16 cellular contexts compared by ENCODE assay signal in the genomic region with DNA sequence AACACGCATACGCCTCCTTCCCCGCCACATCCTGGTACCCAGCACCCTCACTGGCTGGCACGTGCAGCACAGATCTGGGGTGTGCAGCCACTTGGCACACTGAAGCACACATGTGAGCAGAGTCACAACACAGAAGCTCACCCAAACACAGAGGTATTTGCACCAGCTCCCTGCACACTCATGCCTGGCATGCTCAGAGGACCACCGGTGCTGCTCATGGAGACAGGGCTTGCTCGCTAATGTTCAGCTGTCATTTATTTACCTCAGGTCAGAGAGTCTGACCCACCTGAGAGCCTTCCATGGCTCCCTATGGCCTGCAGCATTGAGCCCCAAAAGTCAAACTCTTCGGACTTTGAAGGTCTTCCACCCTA.
"Had no signal": no experiment of that assay in that cellular context is flagged by ENCODE, and none has a peak within 500 bp of the region (broad histone marks: within the 10 kb centered on the region; RNA-seq: fewer than 3 reads in every experiment).

No MANE protein-coding gene starts in this region.

- FAIRE-seq: bronchial epithelial cell, small intestine had no signal

- H3K4me1 Mint-ChIP-seq: endodermal cell, nephron progenitor cell had no signal

- H3K4me3 ChIP-seq: coronary artery, gastroesophageal sphincter, mucosa of descending colon, transverse colon, vagina had no signal

- H3K9me3 ChIP-seq: gastroesophageal sphincter, mucosa of descending colon, transverse colon, vagina had no signal

- H3K4me3 Mint-ChIP-seq: activated naive CD4-positive, alpha-beta T cell treated with anti-CD3 and anti-CD28 coated beads, Interleukin-2, amount 10 ng/mL, durations not matched to agents 7 days and 5 days; endodermal cell; nephron progenitor cell; stimulated activated memory B cell treated with anti-CD40 and anti-IgM and Interleukin-4, amounts not matched to agents 10 μg/mL and 1 μg/mL and 100 μg/mL, for 72 hours had no signal

- H3K4me1 ChIP-seq: gastroesophageal sphincter, vagina had no signal

- H3K27ac ChIP-seq: coronary artery, gastroesophageal sphincter, transverse colon, vagina had no signal

- H3K27ac Mint-ChIP-seq: activated naive CD4-positive, alpha-beta T cell treated with anti-CD3 and anti-CD28 coated beads, Interleukin-2, amount 10 ng/mL, durations not matched to agents 7 days and 5 days; activated T-cell treated with anti-CD3 and anti-CD28 coated beads, Interleukin-2, amount 50 U/mL, for 72 hours; endodermal cell; nephron progenitor cell; stimulated activated memory B cell treated with anti-CD40 and anti-IgM and Interleukin-4, amounts not matched to agents 10 μg/mL and 1 μg/mL and 100 μg/mL, for 72 hours had no signal

- H3K36me3 Mint-ChIP-seq: activated naive CD4-positive, alpha-beta T cell treated with anti-CD3 and anti-CD28 coated beads, Interleukin-2, amount 10 ng/mL, durations not matched to agents 7 days and 5 days; stimulated activated memory B cell treated with anti-CD40 and anti-IgM and Interleukin-4, amounts not matched to agents 10 μg/mL and 1 μg/mL and 100 μg/mL, for 72 hours had no signal

- DNase-seq: amygdala, cerebellar nuclear complex, left cardiac atrium had no signal

- H3K27me3 ChIP-seq: transverse colon, vagina had no signal

- ATAC-seq: gastroesophageal sphincter, sciatic nerve had no signal

- H3K36me3 ChIP-seq: gastroesophageal sphincter, transverse colon, vagina had no signal

- H3K9me3 Mint-ChIP-seq: activated naive CD4-positive, alpha-beta T cell treated with anti-CD3 and anti-CD28 coated beads, Interleukin-2, amount 10 ng/mL, durations not matched to agents 7 days and 5 days; activated T-cell treated with anti-CD3 and anti-CD28 coated beads, Interleukin-2, amount 50 U/mL, for 72 hours; endodermal cell; nephron progenitor cell; stimulated activated memory B cell treated with anti-CD40 and anti-IgM and Interleukin-4, amounts not matched to agents 10 μg/mL and 1 μg/mL and 100 μg/mL, for 72 hours had no signal
